19 cellular contexts compared by ENCODE assay signal in genomic region chr2:46030330-46030729, GRCh38.
"Had no signal": no experiment of that assay in that cellular context is flagged by ENCODE, and none has a peak within 500 bp of the region (broad histone marks: within the 10 kb centered on the region; RNA-seq: fewer than 3 reads in every experiment).

No MANE protein-coding gene starts in this region.

- H3K9me3 Mint-ChIP-seq: brain; central memory CD8-positive, alpha-beta T cell; immature natural killer cell; memory B cell; nephron progenitor cell; T-cell had no signal

- H3K27ac ChIP-seq: SK-N-MC had no signal

- H3K4me3 Mint-ChIP-seq: activated naive CD8-positive, alpha-beta T cell; brain; central memory CD8-positive, alpha-beta T cell; immature natural killer cell; memory B cell; nephron progenitor cell; T-cell had no signal

- H3K27me3 Mint-ChIP-seq: activated naive CD8-positive, alpha-beta T cell; brain; central memory CD8-positive, alpha-beta T cell; memory B cell; T-cell had no signal

- H3K27me3 ChIP-seq: thyroid gland had no signal

- H3K9me3 ChIP-seq: prostate gland, thyroid gland had no signal

- H3K27ac Mint-ChIP-seq: activated naive CD8-positive, alpha-beta T cell; immature natural killer cell; memory B cell; nephron progenitor cell; T-cell had no signal

- ATAC-seq: T-cell had no signal

- H3K36me3 ChIP-seq: prostate gland, thyroid gland had no signal

- DNase-seq: activated CD4-positive, CD25-positive, alpha-beta regulatory T cell treated with anti-CD3 and anti-CD28 coated beads, Interleukin-2, amount 50 U/mL, for 72 hours; activated gamma-delta T cell treated with Interleukin-2 at 50 U/mL for 16 hours; activated T-cell treated with anti-CD3 and anti-CD28 coated beads, Interleukin-2, amount 50 U/mL, for 48 hours; amygdala; foreskin fibroblast; glutamatergic neuron; immature natural killer cell; nephron progenitor cell; stimulated activated CD4-positive, alpha-beta T cell treated with anti-CD3 and anti-CD28 coated beads, Interleukin-2, amount 100 ng/mL, for 24 hours; T-cell; T1000; thyroid gland had no signal

- H3K4me1 Mint-ChIP-seq: central memory CD8-positive, alpha-beta T cell; immature natural killer cell; memory B cell; T-cell had no signal

- H3K4me3 ChIP-seq: coronary artery, prostate gland, SK-N-MC, thyroid gland had no signal
